In genomic region chr4:13856387-13856786, GRCh38 we compare ENCODE assay signal across 25 cellular contexts.
"Had no signal": no experiment of that assay in that cellular context is flagged by ENCODE, and none has a peak within 500 bp of the region (broad histone marks: within the 10 kb centered on the region; RNA-seq: fewer than 3 reads in every experiment).

No MANE protein-coding gene starts in this region.

- ATAC-seq: heart left ventricle; left ventricle myocardium superior; lower lobe of right lung; naive thymus-derived CD8-positive, alpha-beta T cell; sciatic nerve; stimulated activated effector memory CD8-positive, alpha-beta T cell treated with anti-CD3 and anti-CD28 coated beads, Interleukin-12 subunit alpha, Interleukin-12 subunit beta, amount 100 ng/mL, for 72 hours; upper lobe of right lung had no signal

- H3K36me3 ChIP-seq: heart left ventricle, lower lobe of right lung, neutrophil, right atrium auricular region, spleen, suprapubic skin, thoracic aorta, tibial artery, upper lobe of right lung had no signal

- H3K27me3 ChIP-seq: heart left ventricle, neutrophil, right atrium auricular region, spleen, suprapubic skin, tibial artery, upper lobe of right lung had no signal

- H3K4me1 ChIP-seq: heart left ventricle, lower lobe of right lung, right atrium auricular region, spleen, suprapubic skin, tibial artery, upper lobe of right lung had no signal

- H3K4me3 Mint-ChIP-seq: naive thymus-derived CD8-positive, alpha-beta T cell; nephron; neural crest cell; stimulated activated effector memory CD8-positive, alpha-beta T cell treated with anti-CD3 and anti-CD28 coated beads, Interleukin-12 subunit alpha, Interleukin-12 subunit beta, amount 100 ng/mL, for 72 hours; stimulated activated naive CD8-positive, alpha-beta T cell treated with anti-CD3 and anti-CD28 coated beads, Interleukin-15, Interleukin-2, amounts not matched to agents 100 ng/mL and 50 ng/mL, for 24 hours had no signal

- DNase-seq: heart left ventricle; islet precursor cell; left ventricle myocardium superior; lower lobe of right lung; mammary epithelial cell; mesenchymal stem cell; naive thymus-derived CD8-positive, alpha-beta T cell; occipital lobe; spleen; stimulated activated CD4-positive, alpha-beta T cell treated with anti-CD3 and anti-CD28 coated beads, Interleukin-4, amount 100 ng/mL, for 24 hours; stimulated activated naive CD4-positive, alpha-beta T cell; tibial artery; trophoblast cell; upper lobe of right lung had no signal

- H3K4me1 Mint-ChIP-seq: naive thymus-derived CD8-positive, alpha-beta T cell; nephron; stimulated activated effector memory CD8-positive, alpha-beta T cell treated with anti-CD3 and anti-CD28 coated beads, Interleukin-12 subunit alpha, Interleukin-12 subunit beta, amount 100 ng/mL, for 72 hours had no signal

- H3K27me3 Mint-ChIP-seq: progenitor cell of endocrine pancreas; stimulated activated naive CD8-positive, alpha-beta T cell treated with anti-CD3 and anti-CD28 coated beads, Interleukin-15, Interleukin-2, amounts not matched to agents 100 ng/mL and 50 ng/mL, for 24 hours had no signal

- H3K9me3 ChIP-seq: heart left ventricle, lower lobe of right lung, neutrophil, right atrium auricular region, spleen, suprapubic skin, thoracic aorta, tibial artery, upper lobe of right lung had no signal

- H3K36me3 Mint-ChIP-seq: naive thymus-derived CD8-positive, alpha-beta T cell; stimulated activated effector memory CD8-positive, alpha-beta T cell treated with anti-CD3 and anti-CD28 coated beads, Interleukin-12 subunit alpha, Interleukin-12 subunit beta, amount 100 ng/mL, for 72 hours had no signal

- H3K27ac ChIP-seq: heart left ventricle, lower lobe of right lung, neutrophil, right atrium auricular region, skin epidermis, spleen, suprapubic skin, thoracic aorta, tibial artery, upper lobe of right lung had no signal

- H3K4me3 ChIP-seq: heart left ventricle, lower lobe of right lung, right atrium auricular region, skin epidermis, spleen, suprapubic skin, thoracic aorta, tibial artery, upper lobe of right lung had no signal

- H3K27ac Mint-ChIP-seq: naive thymus-derived CD8-positive, alpha-beta T cell; nephron; progenitor cell of endocrine pancreas; stimulated activated effector memory CD8-positive, alpha-beta T cell treated with anti-CD3 and anti-CD28 coated beads, Interleukin-12 subunit alpha, Interleukin-12 subunit beta, amount 100 ng/mL, for 72 hours; stimulated activated naive CD8-positive, alpha-beta T cell treated with anti-CD3 and anti-CD28 coated beads, Interleukin-15, Interleukin-2, amounts not matched to agents 100 ng/mL and 50 ng/mL, for 24 hours had no signal
